Comparison of ENCODE assay signal across 6 cellular contexts in genomic region chr2:109999395-109999794, GRCh38.
A peak's percentile ranks its signal among the peaks of the same experiment; 100 is the strongest.
DNase-seq lines count a peak whose midpoint lies in the region; ATAC-seq, FAIRE-seq and TF ChIP-seq lines count a peak whose summit lies in the region.
"Not testable (repeated sequence)": the region's sequence is repeated elsewhere in the genome, so short reads cannot be mapped to it uniquely, and the experiment has no call there.

No MANE protein-coding gene starts in this region.

- not testable (repeated sequence) for H3K4me3 ChIP-seq in Caco-2 (ENCODE audit: low read depth, low read length); MM.1S (ENCODE audit: low read length); body of pancreas; endothelial cell of umbilical vein (replicated peaks in 1 of 3; ENCODE audit: insufficient read depth in 1 of 3, low read depth in 1 of 3, low read length in 3 of 3); HepG2 (replicated peaks in 1 of 3; ENCODE audit: insufficient read depth in 1 of 3, low read depth in 2 of 3, low read length in 3 of 3); stomach

- H3K27me3 ChIP-seq in Caco-2 (replicated peaks; ENCODE audit: control insufficient read depth, insufficient read depth, low read length); MM.1S (replicated peaks; ENCODE audit: insufficient read depth, low read length); body of pancreas; endothelial cell of umbilical vein (ENCODE audit: control insufficient read depth in 2 of 2, insufficient read depth in 2 of 2, low read length in 2 of 2); HepG2 (ENCODE audit: control insufficient read depth in 1 of 2, insufficient read depth in 2 of 2, low read length in 2 of 2); stomach: not testable (repeated sequence)

- in situ Hi-C loops in HepG2 (cut with HindIII; ENCODE audit: extremely low pct_ligation_motif_present, low pct_unique_long_range_greater_than_20kb): not testable (repeated sequence)

- intact Hi-C loops in Caco-2 (cut with micrococcal nuclease; ENCODE audit: unreplicated experiment); body of pancreas (cut with DNase I); endothelial cell of umbilical vein (cut with micrococcal nuclease); HepG2 (cut with micrococcal nuclease; ENCODE audit: unreplicated experiment); stomach (cut with DNase I; ENCODE audit: low total_unique reads): not testable (repeated sequence)

- dilution Hi-C loops in endothelial cell of umbilical vein (cut with MboI; ENCODE audit: extremely low pct_ligation_motif_present, low sequenced_read_pairs): not testable (repeated sequence)

- not testable (repeated sequence) for H2AFZ ChIP-seq in MM.1S (ENCODE audit: low read length); endothelial cell of umbilical vein (ENCODE audit: low read depth, low read length); HepG2 (ENCODE audit: low read length)

- not testable (repeated sequence) for H3K4me1 ChIP-seq in Caco-2; MM.1S (ENCODE audit: low read length); body of pancreas; endothelial cell of umbilical vein (ENCODE audit: control insufficient read depth, extremely low read depth, insufficient read depth, low read length); HepG2 (ENCODE audit: insufficient read depth, low read length); stomach

- H3K9me3 Mint-ChIP-seq in Caco-2 (ENCODE audit: unreplicated experiment): not testable (repeated sequence)

- peak; percentile 61 for FAIRE-seq in endothelial cell of umbilical vein (lab: Jason Lieb, UNC)
- not testable (repeated sequence) for FAIRE-seq in HepG2 (lab: Jason Lieb, UNC)

- TF ChIP-seq EP300 in HepG2 (IDR thresholded peaks at IDR 0.05; ENCODE audit: low read depth in 2 of 2, low read length in 2 of 2); HepG2 (CRISPR knock-in tag; IDR thresholded peaks at IDR 0.05; ENCODE audit: borderline replicate concordance); stomach (IDR thresholded peaks at IDR 0.05): not testable (repeated sequence)

- not testable (repeated sequence) for TF ChIP-seq RAD21 in HepG2 (CRISPR knock-in tag; IDR thresholded peaks at IDR 0.05)

- H3K36me3 ChIP-seq in Caco-2 (ENCODE audit: control insufficient read depth, insufficient read depth, low read length); MM.1S (replicated peaks; ENCODE audit: insufficient read depth, low read length); body of pancreas (replicated peaks in 1 of 2; ENCODE audit: insufficient read depth in 1 of 2, low read depth in 2 of 2); endothelial cell of umbilical vein (ENCODE audit: control insufficient read depth in 2 of 2, extremely low read depth in 1 of 2, insufficient read depth in 2 of 2, low read length in 2 of 2); HepG2 (replicated peaks in 1 of 2; ENCODE audit: control insufficient read depth in 1 of 2, insufficient read depth in 2 of 2, low read length in 2 of 2); stomach: not testable (repeated sequence)

- not testable (repeated sequence) for H3K4me2 ChIP-seq in MM.1S (ENCODE audit: low read depth, low read length); endothelial cell of umbilical vein (ENCODE audit: insufficient read depth, low read length); HepG2 (ENCODE audit: low read depth, low read length)

- not testable (repeated sequence) for H3K27ac Mint-ChIP-seq in Caco-2 (ENCODE audit: unreplicated experiment)

- not testable (repeated sequence) for H3K9me2 ChIP-seq in MM.1S (replicated peaks; ENCODE audit: insufficient read depth, low read length)

- not testable (repeated sequence) for H3K79me2 ChIP-seq in MM.1S (ENCODE audit: low read length); endothelial cell of umbilical vein (ENCODE audit: control insufficient read depth, insufficient read depth, low read length); HepG2 (ENCODE audit: insufficient read depth, low read length)

- not testable (repeated sequence) for H3K4me1 Mint-ChIP-seq in Caco-2 (ENCODE audit: low read depth, unreplicated experiment)

- POLR2A ChIA-PET in Caco-2 (lab: Charles Lee); endothelial cell of umbilical vein (lab: Charles Lee); HepG2 (lab: Yijun Ruan, JAX): not testable (repeated sequence)

- not testable (repeated sequence) for H3K9me1 ChIP-seq in endothelial cell of umbilical vein (replicated peaks; ENCODE audit: control insufficient read depth, extremely low read depth, insufficient read depth, low read length)

- TSS peak; percentile 93 for BruUV-seq in Caco-2 (replicated peaks; lab: Mats Ljungman, UMichigan)
- not testable (repeated sequence) for BruUV-seq in endothelial cell of umbilical vein (replicated peaks; lab: Mats Ljungman, UMichigan); HepG2 (replicated peaks; lab: Mats Ljungman, UMichigan)

- TF ChIP-seq POLR2A in body of pancreas (IDR thresholded peaks at IDR 0.05); endothelial cell of umbilical vein (IDR thresholded peaks at IDR 0.05; ENCODE audit: low read depth, low read length); HepG2 (IDR thresholded peaks at IDR 0.05; ENCODE audit: insufficient read depth in 1 of 2, low read depth in 2 of 2, low read length in 2 of 2); stomach (IDR thresholded peaks at IDR 0.05): not testable (repeated sequence)

- H3K27ac ChIP-seq in MM.1S (ENCODE audit: low read length): peak overlapping the region; percentile 70
- not testable (repeated sequence) for H3K27ac ChIP-seq in body of pancreas; endothelial cell of umbilical vein (ENCODE audit: insufficient read depth, low read depth, low read length); HepG2 (ENCODE audit: extremely low read length, insufficient read depth, low read length); stomach

- TF ChIP-seq CTCF in Caco-2 (IDR thresholded peaks at IDR 0.05; ENCODE audit: insufficient read depth in 1 of 2, low read depth in 1 of 2, low read length in 1 of 2, severe bottlenecking in 1 of 2, unreplicated experiment in 1 of 2); MM.1S (IDR thresholded peaks at IDR 0.05; ENCODE audit: low read length); body of pancreas (IDR thresholded peaks at IDR 0.05); endothelial cell of umbilical vein (IDR thresholded peaks at IDR 0.05; ENCODE audit: extremely low read depth in 1 of 2, insufficient read depth in 1 of 2, low read depth in 1 of 2, low read length in 2 of 2); HepG2 (CRISPR knock-in tag; IDR thresholded peaks at IDR 0.05); stomach (IDR thresholded peaks at IDR 0.05): not testable (repeated sequence)

- ATAC-seq in body of pancreas, HepG2: not testable (repeated sequence)

- H3F3A ChIP-seq in MM.1S (ENCODE audit: insufficient read depth, low read length): not testable (repeated sequence)

- H4K20me1 ChIP-seq in MM.1S (ENCODE audit: insufficient read depth, low read length); endothelial cell of umbilical vein (replicated peaks; ENCODE audit: control insufficient read depth, extremely low read depth, insufficient read depth, low read length); HepG2 (ENCODE audit: insufficient read depth, low read length): not testable (repeated sequence)

- not testable (repeated sequence) for H3K4me3 Mint-ChIP-seq in Caco-2 (ENCODE audit: unreplicated experiment)

- not testable (repeated sequence) for H3K27me3 Mint-ChIP-seq in Caco-2 (ENCODE audit: insufficient read depth, unreplicated experiment)

- peak; percentile 74 to 87 for DNase-seq in Caco-2
- DNase-seq in MM.1S; endothelial cell of umbilical vein (ENCODE audit: low read depth, low spot score); HepG2 (ENCODE audit: low spot score): not testable (repeated sequence)
- peak; percentile 22 to 78 (median 65) for DNase-seq in body of pancreas
- peak; percentile 44 for DNase-seq in stomach

- H3K36me3 Mint-ChIP-seq in Caco-2 (ENCODE audit: insufficient read depth, unreplicated experiment): not testable (repeated sequence)

- not testable (repeated sequence) for H3K9me3 ChIP-seq in Caco-2; MM.1S (replicated peaks; ENCODE audit: insufficient read depth, low read length); body of pancreas; endothelial cell of umbilical vein (replicated peaks; ENCODE audit: control insufficient read depth, insufficient read depth, low read length); HepG2 (ENCODE audit: low read length); stomach

- H3K9ac ChIP-seq in MM.1S (ENCODE audit: low read length); endothelial cell of umbilical vein (replicated peaks; ENCODE audit: extremely low read depth, insufficient read depth, low read length); HepG2 (ENCODE audit: insufficient read depth, low read depth, low read length): not testable (repeated sequence)

- CTCF ChIA-PET in Caco-2 (lab: Charles Lee); endothelial cell of umbilical vein (lab: Charles Lee); HepG2 (lab: Yijun Ruan, JAX; ENCODE audit: low intra/inter-chr PET ratio, low total read pairs): not testable (repeated sequence)

TF ChIP-seq in HepG2, 621 proteins besides CTCF, POLR2A, EP300 and RAD21:
- TF ChIP-seq FOSL2 (CRISPR knock-in tag; IDR thresholded peaks at IDR 0.05): peak; percentile 72
TF ChIP-seq in HepG2: peak in this region for 1; not testable (repeated sequence) for 620.
